In the genomic region with DNA sequence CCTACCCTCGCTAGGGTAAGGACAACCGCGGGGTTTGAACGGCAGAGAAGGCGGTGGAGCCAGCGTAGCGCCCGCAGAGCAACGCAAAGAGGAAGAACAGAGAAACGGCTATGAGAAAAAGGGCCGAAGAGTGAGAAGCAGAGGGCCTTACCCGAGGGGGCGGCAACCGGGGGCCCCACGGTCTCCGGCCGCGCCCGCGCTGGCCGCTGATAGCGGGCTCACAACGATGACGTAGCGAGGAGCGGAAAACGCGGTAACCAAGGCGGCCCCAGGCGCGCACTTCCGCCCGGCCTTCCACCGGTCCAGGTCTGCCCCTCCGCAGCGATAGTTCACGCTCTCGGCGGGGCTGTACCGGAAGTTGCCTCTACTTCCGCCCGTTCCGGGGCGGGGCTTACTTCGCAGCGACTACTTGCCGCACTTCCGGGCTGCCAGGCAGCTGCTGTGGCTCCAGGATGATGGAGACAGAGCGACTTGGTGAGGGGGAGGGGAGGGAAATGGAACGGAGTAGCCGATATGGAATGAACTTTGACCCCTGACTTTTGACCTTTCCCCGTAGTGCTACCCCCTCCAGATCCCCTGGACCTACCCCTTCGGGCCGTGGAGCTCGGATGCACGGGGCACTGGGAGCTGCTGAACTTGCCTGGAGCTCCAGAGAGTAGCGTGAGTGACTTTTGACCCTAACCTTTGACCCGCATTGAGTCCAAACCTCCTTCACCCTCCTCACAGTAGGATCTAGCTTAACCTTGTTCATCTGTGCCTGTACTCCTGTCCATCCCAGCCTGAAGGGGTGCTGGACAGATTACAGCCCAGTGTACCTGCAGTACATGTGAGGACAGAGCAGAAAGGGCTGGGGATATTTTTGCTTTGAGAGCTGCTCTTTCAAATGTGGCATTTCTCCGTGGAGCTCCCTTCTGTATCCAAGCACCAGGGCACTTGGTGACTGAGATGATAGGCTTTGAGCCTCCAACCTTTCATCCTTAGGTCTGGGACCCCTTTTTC, we compare ENCODE assay signal across 1 cellular context.
TF ChIP-seq lines count a peak whose summit lies in the region.

A gene with protein sequence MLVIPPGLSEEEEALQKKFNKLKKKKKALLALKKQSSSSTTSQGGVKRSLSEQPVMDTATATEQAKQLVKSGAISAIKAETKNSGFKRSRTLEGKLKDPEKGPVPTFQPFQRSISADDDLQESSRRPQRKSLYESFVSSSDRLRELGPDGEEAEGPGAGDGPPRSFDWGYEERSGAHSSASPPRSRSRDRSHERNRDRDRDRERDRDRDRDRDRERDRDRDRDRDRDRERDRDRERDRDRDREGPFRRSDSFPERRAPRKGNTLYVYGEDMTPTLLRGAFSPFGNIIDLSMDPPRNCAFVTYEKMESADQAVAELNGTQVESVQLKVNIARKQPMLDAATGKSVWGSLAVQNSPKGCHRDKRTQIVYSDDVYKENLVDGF (minus strand): TSS at position 231 of the 999 bp plus-strand sequence. CDS start 525 bp downstream, outside the sequence.
Gene SKIC2 (plus strand): TSS at position 435 of the 999 bp plus-strand sequence. CDS start 18 bp downstream, at position 453.

TF ChIP-seq in HEK293, 187 proteins besides CTCF, POLR2A, EP300 and RAD21 (continued from another document and continues in another):
- 0 out of 2 replicates have a peak, but pooled peaks have one; percentile 4 for TF ChIP-seq REST (tag by site-specific recombination; IDR thresholded peaks at IDR 0.05)
- no peak for TF ChIP-seq ZNF138 (tag by site-specific recombination; IDR thresholded peaks at IDR 0.05; ENCODE audit: borderline replicate concordance)
- TF ChIP-seq KLF16 (tag by site-specific recombination; IDR thresholded peaks at IDR 0.05) = peak; percentile 79
- no peak for TF ChIP-seq KLF17 (tag by site-specific recombination; IDR thresholded peaks at IDR 0.05)
- TF ChIP-seq ZNF23 (tag by site-specific recombination; IDR thresholded peaks at IDR 0.05; ENCODE audit: borderline replicate concordance) = no peak
- TF ChIP-seq, protein P1, sequence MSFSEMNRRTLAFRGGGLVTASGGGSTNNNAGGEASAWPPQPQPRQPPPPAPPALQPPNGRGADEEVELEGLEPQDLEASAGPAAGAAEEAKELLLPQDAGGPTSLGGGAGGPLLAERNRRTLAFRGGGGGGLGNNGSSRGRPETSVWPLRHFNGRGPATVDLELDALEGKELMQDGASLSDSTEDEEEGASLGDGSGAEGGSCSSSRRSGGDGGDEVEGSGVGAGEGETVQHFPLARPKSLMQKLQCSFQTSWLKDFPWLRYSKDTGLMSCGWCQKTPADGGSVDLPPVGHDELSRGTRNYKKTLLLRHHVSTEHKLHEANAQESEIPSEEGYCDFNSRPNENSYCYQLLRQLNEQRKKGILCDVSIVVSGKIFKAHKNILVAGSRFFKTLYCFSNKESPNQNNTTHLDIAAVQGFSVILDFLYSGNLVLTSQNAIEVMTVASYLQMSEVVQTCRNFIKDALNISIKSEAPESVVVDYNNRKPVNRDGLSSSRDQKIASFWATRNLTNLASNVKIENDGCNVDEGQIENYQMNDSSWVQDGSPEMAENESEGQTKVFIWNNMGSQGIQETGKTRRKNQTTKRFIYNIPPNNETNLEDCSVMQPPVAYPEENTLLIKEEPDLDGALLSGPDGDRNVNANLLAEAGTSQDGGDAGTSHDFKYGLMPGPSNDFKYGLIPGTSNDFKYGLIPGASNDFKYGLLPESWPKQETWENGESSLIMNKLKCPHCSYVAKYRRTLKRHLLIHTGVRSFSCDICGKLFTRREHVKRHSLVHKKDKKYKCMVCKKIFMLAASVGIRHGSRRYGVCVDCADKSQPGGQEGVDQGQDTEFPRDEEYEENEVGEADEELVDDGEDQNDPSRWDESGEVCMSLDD (tag by site-specific recombination; IDR thresholded peaks at IDR 0.05) = peak; percentile 87
- peak; percentile 76 for TF ChIP-seq ZNF660 (tag by site-specific recombination; IDR thresholded peaks at IDR 0.05)
- 0 out of 2 replicates have a peak, but pooled peaks have one; percentile 29 for TF ChIP-seq ZNF843 (tag by site-specific recombination; IDR thresholded peaks at IDR 0.05)
- TF ChIP-seq ZNF501 (tag by site-specific recombination; IDR thresholded peaks at IDR 0.05) = peak; percentile 82
- TF ChIP-seq KLF1 (tag by site-specific recombination; IDR thresholded peaks at IDR 0.05) = peak; percentile 66; the same call in 1 of the 2 replicates
- peak; percentile 97 for TF ChIP-seq ZBTB21 (tag by site-specific recombination; IDR thresholded peaks at IDR 0.05)
- TF ChIP-seq, protein P2, sequence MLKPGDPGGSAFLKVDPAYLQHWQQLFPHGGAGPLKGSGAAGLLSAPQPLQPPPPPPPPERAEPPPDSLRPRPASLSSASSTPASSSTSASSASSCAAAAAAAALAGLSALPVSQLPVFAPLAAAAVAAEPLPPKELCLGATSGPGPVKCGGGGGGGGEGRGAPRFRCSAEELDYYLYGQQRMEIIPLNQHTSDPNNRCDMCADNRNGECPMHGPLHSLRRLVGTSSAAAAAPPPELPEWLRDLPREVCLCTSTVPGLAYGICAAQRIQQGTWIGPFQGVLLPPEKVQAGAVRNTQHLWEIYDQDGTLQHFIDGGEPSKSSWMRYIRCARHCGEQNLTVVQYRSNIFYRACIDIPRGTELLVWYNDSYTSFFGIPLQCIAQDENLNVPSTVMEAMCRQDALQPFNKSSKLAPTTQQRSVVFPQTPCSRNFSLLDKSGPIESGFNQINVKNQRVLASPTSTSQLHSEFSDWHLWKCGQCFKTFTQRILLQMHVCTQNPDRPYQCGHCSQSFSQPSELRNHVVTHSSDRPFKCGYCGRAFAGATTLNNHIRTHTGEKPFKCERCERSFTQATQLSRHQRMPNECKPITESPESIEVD (tag by site-specific recombination; IDR thresholded peaks at IDR 0.05) = no peak
- TF ChIP-seq ZNF560 (tag by site-specific recombination; IDR thresholded peaks at IDR 0.05; ENCODE audit: borderline replicate concordance) = no peak
- TF ChIP-seq ZFHX2 (tag by site-specific recombination; conservative IDR thresholded peaks at IDR 0.05) = peak; percentile 31; the same call in 1 of the 2 replicates
- peak; percentile 96 for TF ChIP-seq ZNF2 (tag by site-specific recombination; IDR thresholded peaks at IDR 0.05)
- TF ChIP-seq INSM2 (tag by site-specific recombination; IDR thresholded peaks at IDR 0.05) = peak; percentile 78
- TF ChIP-seq ZBTB7A (tag by site-specific recombination; IDR thresholded peaks at IDR 0.05; ENCODE audit: low read depth) = peak; percentile 87
- TF ChIP-seq ZNF571 (tag by site-specific recombination; IDR thresholded peaks at IDR 0.05) = no peak
- TF ChIP-seq BCL11B (tag by site-specific recombination; IDR thresholded peaks at IDR 0.05; ENCODE audit: low read depth) = peak; percentile 99
- peak; percentile 99 for TF ChIP-seq ZBTB17 (tag by site-specific recombination; IDR thresholded peaks at IDR 0.05)
- TF ChIP-seq, protein P3, sequence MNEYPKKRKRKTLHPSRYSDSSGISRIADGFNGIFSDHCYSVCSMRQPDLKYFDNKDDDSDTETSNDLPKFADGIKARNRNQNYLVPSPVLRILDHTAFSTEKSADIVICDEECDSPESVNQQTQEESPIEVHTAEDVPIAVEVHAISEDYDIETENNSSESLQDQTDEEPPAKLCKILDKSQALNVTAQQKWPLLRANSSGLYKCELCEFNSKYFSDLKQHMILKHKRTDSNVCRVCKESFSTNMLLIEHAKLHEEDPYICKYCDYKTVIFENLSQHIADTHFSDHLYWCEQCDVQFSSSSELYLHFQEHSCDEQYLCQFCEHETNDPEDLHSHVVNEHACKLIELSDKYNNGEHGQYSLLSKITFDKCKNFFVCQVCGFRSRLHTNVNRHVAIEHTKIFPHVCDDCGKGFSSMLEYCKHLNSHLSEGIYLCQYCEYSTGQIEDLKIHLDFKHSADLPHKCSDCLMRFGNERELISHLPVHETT (tag by site-specific recombination; IDR thresholded peaks at IDR 0.05) = peak; percentile 76
- peak; percentile 64 for TF ChIP-seq SP7 (tag by site-specific recombination; IDR thresholded peaks at IDR 0.05)
- TF ChIP-seq ZNF600 (tag by site-specific recombination; IDR thresholded peaks at IDR 0.05) = peak; percentile 90
- TF ChIP-seq ZNF529 (tag by site-specific recombination; IDR thresholded peaks at IDR 0.05; ENCODE audit: insufficient replicate concordance) = no peak
- TF ChIP-seq IKZF3 (tag by site-specific recombination; IDR thresholded peaks at IDR 0.05) = 0 out of 2 replicates have a peak, but pooled peaks have one; percentile 57
- TF ChIP-seq, protein P4, sequence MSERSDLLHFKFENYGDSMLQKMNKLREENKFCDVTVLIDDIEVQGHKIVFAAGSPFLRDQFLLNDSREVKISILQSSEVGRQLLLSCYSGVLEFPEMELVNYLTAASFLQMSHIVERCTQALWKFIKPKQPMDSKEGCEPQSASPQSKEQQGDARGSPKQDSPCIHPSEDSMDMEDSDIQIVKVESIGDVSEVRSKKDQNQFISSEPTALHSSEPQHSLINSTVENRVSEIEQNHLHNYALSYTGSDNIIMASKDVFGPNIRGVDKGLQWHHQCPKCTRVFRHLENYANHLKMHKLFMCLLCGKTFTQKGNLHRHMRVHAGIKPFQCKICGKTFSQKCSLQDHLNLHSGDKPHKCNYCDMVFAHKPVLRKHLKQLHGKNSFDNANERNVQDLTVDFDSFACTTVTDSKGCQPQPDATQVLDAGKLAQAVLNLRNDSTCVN (tag by site-specific recombination; optimal IDR thresholded peaks at IDR 0.05) = peak; percentile 85
- TF ChIP-seq ZNF548 (tag by site-specific recombination; IDR thresholded peaks at IDR 0.05) = no peak
- peak; percentile 100 for TF ChIP-seq SP2 (tag by site-specific recombination; IDR thresholded peaks at IDR 0.05)
- TF ChIP-seq ZNF335 (tag by site-specific recombination; conservative IDR thresholded peaks at IDR 0.05) = peak; percentile 81
- TF ChIP-seq ZNF221 (tag by site-specific recombination; IDR thresholded peaks at IDR 0.05; ENCODE audit: borderline replicate concordance) = no peak
